ENCODE assay signal across 2 cellular contexts in the genomic region with DNA sequence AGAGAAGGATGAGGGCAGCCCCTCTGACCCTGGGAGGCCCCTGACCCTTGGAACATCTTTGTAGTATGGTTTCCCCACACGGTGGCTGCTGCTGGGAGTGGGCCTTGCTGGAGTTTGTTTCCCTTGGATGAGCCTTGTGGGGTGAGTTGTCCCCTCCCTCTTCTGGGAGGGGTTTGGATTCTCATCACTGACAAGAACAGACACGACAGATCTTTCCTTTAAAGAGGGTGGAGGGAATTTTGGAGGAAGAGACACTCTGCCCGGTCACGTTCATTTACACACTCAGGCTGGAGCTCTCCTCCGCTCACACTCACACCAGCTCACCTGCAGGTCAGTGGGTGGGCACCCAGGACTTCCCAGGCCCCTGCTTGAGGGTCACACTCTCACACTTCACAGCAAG.
TF ChIP-seq lines count a peak whose summit lies in the region.

No MANE protein-coding gene starts in this region.

TF ChIP-seq in HCT116, 20 proteins besides CTCF, POLR2A, EP300 and RAD21:
- TF ChIP-seq CBX3 (IDR thresholded peaks at IDR 0.05; ENCODE audit: low read depth) = no peak
- TF ChIP-seq SP1 (IDR thresholded peaks at IDR 0.05; ENCODE audit: low read depth) = no peak
- TF ChIP-seq, protein P1, sequence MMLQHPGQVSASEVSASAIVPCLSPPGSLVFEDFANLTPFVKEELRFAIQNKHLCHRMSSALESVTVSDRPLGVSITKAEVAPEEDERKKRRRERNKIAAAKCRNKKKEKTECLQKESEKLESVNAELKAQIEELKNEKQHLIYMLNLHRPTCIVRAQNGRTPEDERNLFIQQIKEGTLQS (IDR thresholded peaks at IDR 0.05) = no peak
- no peak for TF ChIP-seq ZFX (IDR thresholded peaks at IDR 0.05)
- no peak for TF ChIP-seq SIN3A (IDR thresholded peaks at IDR 0.05; ENCODE audit: low read depth)
- no peak for TF ChIP-seq EGR1 (IDR thresholded peaks at IDR 0.05; ENCODE audit: low read depth)
- no peak for TF ChIP-seq JUND (IDR thresholded peaks at IDR 0.05)
- no peak for TF ChIP-seq FOSL1 (IDR thresholded peaks at IDR 0.05; ENCODE audit: low read depth)
- TF ChIP-seq CEBPB (IDR thresholded peaks at IDR 0.05; ENCODE audit: low read depth) = no peak
- no peak for TF ChIP-seq ZNF274 (IDR thresholded peaks at IDR 0.05; ENCODE audit: low read depth, low read length)
- TF ChIP-seq, protein P2, sequence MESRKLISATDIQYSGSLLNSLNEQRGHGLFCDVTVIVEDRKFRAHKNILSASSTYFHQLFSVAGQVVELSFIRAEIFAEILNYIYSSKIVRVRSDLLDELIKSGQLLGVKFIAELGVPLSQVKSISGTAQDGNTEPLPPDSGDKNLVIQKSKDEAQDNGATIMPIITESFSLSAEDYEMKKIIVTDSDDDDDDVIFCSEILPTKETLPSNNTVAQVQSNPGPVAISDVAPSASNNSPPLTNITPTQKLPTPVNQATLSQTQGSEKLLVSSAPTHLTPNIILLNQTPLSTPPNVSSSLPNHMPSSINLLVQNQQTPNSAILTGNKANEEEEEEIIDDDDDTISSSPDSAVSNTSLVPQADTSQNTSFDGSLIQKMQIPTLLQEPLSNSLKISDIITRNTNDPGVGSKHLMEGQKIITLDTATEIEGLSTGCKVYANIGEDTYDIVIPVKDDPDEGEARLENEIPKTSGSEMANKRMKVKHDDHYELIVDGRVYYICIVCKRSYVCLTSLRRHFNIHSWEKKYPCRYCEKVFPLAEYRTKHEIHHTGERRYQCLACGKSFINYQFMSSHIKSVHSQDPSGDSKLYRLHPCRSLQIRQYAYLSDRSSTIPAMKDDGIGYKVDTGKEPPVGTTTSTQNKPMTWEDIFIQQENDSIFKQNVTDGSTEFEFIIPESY (IDR thresholded peaks at IDR 0.05; ENCODE audit: extremely low read depth, insufficient replicate concordance, low read length) = no peak
- no peak for TF ChIP-seq EZH2 (IDR thresholded peaks at IDR 0.05)
- TF ChIP-seq, protein P3, sequence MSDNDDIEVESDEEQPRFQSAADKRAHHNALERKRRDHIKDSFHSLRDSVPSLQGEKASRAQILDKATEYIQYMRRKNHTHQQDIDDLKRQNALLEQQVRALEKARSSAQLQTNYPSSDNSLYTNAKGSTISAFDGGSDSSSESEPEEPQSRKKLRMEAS (IDR thresholded peaks at IDR 0.05) = no peak

TF ChIP-seq in H1, 55 proteins besides CTCF, POLR2A, EP300 and RAD21:
- no peak for TF ChIP-seq POU5F1 (IDR thresholded peaks at IDR 0.05; ENCODE audit: low read depth, low read length)
- TF ChIP-seq KDM5A (IDR thresholded peaks at IDR 0.05; ENCODE audit: low read length) = no peak
- TF ChIP-seq, protein P4, sequence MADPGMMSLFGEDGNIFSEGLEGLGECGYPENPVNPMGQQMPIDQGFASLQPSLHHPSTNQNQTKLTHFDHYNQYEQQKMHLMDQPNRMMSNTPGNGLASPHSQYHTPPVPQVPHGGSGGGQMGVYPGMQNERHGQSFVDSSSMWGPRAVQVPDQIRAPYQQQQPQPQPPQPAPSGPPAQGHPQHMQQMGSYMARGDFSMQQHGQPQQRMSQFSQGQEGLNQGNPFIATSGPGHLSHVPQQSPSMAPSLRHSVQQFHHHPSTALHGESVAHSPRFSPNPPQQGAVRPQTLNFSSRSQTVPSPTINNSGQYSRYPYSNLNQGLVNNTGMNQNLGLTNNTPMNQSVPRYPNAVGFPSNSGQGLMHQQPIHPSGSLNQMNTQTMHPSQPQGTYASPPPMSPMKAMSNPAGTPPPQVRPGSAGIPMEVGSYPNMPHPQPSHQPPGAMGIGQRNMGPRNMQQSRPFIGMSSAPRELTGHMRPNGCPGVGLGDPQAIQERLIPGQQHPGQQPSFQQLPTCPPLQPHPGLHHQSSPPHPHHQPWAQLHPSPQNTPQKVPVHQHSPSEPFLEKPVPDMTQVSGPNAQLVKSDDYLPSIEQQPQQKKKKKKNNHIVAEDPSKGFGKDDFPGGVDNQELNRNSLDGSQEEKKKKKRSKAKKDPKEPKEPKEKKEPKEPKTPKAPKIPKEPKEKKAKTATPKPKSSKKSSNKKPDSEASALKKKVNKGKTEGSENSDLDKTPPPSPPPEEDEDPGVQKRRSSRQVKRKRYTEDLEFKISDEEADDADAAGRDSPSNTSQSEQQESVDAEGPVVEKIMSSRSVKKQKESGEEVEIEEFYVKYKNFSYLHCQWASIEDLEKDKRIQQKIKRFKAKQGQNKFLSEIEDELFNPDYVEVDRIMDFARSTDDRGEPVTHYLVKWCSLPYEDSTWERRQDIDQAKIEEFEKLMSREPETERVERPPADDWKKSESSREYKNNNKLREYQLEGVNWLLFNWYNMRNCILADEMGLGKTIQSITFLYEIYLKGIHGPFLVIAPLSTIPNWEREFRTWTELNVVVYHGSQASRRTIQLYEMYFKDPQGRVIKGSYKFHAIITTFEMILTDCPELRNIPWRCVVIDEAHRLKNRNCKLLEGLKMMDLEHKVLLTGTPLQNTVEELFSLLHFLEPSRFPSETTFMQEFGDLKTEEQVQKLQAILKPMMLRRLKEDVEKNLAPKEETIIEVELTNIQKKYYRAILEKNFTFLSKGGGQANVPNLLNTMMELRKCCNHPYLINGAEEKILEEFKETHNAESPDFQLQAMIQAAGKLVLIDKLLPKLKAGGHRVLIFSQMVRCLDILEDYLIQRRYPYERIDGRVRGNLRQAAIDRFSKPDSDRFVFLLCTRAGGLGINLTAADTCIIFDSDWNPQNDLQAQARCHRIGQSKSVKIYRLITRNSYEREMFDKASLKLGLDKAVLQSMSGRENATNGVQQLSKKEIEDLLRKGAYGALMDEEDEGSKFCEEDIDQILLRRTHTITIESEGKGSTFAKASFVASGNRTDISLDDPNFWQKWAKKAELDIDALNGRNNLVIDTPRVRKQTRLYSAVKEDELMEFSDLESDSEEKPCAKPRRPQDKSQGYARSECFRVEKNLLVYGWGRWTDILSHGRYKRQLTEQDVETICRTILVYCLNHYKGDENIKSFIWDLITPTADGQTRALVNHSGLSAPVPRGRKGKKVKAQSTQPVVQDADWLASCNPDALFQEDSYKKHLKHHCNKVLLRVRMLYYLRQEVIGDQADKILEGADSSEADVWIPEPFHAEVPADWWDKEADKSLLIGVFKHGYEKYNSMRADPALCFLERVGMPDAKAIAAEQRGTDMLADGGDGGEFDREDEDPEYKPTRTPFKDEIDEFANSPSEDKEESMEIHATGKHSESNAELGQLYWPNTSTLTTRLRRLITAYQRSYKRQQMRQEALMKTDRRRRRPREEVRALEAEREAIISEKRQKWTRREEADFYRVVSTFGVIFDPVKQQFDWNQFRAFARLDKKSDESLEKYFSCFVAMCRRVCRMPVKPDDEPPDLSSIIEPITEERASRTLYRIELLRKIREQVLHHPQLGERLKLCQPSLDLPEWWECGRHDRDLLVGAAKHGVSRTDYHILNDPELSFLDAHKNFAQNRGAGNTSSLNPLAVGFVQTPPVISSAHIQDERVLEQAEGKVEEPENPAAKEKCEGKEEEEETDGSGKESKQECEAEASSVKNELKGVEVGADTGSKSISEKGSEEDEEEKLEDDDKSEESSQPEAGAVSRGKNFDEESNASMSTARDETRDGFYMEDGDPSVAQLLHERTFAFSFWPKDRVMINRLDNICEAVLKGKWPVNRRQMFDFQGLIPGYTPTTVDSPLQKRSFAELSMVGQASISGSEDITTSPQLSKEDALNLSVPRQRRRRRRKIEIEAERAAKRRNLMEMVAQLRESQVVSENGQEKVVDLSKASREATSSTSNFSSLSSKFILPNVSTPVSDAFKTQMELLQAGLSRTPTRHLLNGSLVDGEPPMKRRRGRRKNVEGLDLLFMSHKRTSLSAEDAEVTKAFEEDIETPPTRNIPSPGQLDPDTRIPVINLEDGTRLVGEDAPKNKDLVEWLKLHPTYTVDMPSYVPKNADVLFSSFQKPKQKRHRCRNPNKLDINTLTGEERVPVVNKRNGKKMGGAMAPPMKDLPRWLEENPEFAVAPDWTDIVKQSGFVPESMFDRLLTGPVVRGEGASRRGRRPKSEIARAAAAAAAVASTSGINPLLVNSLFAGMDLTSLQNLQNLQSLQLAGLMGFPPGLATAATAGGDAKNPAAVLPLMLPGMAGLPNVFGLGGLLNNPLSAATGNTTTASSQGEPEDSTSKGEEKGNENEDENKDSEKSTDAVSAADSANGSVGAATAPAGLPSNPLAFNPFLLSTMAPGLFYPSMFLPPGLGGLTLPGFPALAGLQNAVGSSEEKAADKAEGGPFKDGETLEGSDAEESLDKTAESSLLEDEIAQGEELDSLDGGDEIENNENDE (IDR thresholded peaks at IDR 0.05; ENCODE audit: insufficient replicate concordance, low read length) = no peak
- TF ChIP-seq, protein P3 (IDR thresholded peaks at IDR 0.05) = no peak
- TF ChIP-seq RNF2 (IDR thresholded peaks at IDR 0.05; ENCODE audit: borderline replicate concordance, low read depth, low read length, missing control alignments, poor library complexity, severe bottlenecking) = no peak
- TF ChIP-seq RXRA (IDR thresholded peaks at IDR 0.05; ENCODE audit: insufficient read depth, low read depth, low read length) = no peak
- no peak for TF ChIP-seq POLR2AphosphoS5 (IDR thresholded peaks at IDR 0.05; ENCODE audit: low read depth, low read length)
- no peak for TF ChIP-seq SRF (IDR thresholded peaks at IDR 0.05; ENCODE audit: low read depth, low read length)
- TF ChIP-seq CBX5 (IDR thresholded peaks at IDR 0.05; ENCODE audit: low read depth, low read length) = no peak
- no peak for TF ChIP-seq TAF1 (IDR thresholded peaks at IDR 0.05; ENCODE audit: low read depth, low read length)
- no peak for TF ChIP-seq BCL11A (IDR thresholded peaks at IDR 0.05; ENCODE audit: low read depth in 2 of 2, low read length in 2 of 2)
- no peak for TF ChIP-seq KDM4A (IDR thresholded peaks at IDR 0.05; ENCODE audit: low read depth, low read length, severe bottlenecking)
- TF ChIP-seq SP1 (IDR thresholded peaks at IDR 0.05; ENCODE audit: low read depth, low read length) = no peak
- no peak for TF ChIP-seq FOSL1 (IDR thresholded peaks at IDR 0.05; ENCODE audit: insufficient read depth, low read depth, low read length)
- TF ChIP-seq RFX5 (IDR thresholded peaks at IDR 0.05; ENCODE audit: borderline replicate concordance, low read depth, low read length) = no peak
- TF ChIP-seq, protein P5, sequence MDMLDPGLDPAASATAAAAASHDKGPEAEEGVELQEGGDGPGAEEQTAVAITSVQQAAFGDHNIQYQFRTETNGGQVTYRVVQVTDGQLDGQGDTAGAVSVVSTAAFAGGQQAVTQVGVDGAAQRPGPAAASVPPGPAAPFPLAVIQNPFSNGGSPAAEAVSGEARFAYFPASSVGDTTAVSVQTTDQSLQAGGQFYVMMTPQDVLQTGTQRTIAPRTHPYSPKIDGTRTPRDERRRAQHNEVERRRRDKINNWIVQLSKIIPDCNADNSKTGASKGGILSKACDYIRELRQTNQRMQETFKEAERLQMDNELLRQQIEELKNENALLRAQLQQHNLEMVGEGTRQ (IDR thresholded peaks at IDR 0.05; ENCODE audit: low read length) = no peak
